23 cellular contexts compared by ENCODE assay signal in genomic region chr9:75454891-75455290, GRCh38.
"Had no signal": no experiment of that assay in that cellular context is flagged by ENCODE, and none has a peak within 500 bp of the region (broad histone marks: within the 10 kb centered on the region; RNA-seq: fewer than 3 reads in every experiment).

No MANE protein-coding gene starts in this region.

- H3K27ac ChIP-seq: colonic mucosa, prostate gland, thoracic aorta, transverse colon, upper lobe of right lung, uterus had no signal

- H3K27me3 ChIP-seq: colonic mucosa, esophagus squamous epithelium, right atrium auricular region, transverse colon, upper lobe of right lung had no signal

- FAIRE-seq: endothelial cell of umbilical vein had no signal

- H3K36me3 ChIP-seq: colonic mucosa, esophagus squamous epithelium, prostate gland, right atrium auricular region, thoracic aorta, transverse colon, upper lobe of right lung, uterus had no signal

- ATAC-seq: left lobe of liver; naive thymus-derived CD8-positive, alpha-beta T cell; stimulated activated memory B cell treated with anti-CD40 and anti-IgM and Interleukin-4, amounts not matched to agents 10 μg/mL and 1 μg/mL and 100 μg/mL, for 72 hours; stimulated activated naive CD8-positive, alpha-beta T cell treated with anti-CD3 and anti-CD28 coated beads, Interleukin-15, Interleukin-2, amounts not matched to agents 100 U/mL and 50 U/mL, for 24 hours had no signal

- DNase-seq: effector memory CD4-positive, alpha-beta T cell; esophagus squamous epithelium; foreskin melanocyte; immature natural killer cell; islet precursor cell; kidney glomerular epithelial cell; mesenchymal stem cell; naive thymus-derived CD8-positive, alpha-beta T cell; nephron progenitor cell; nucleus accumbens; stimulated activated CD4-positive, alpha-beta T cell treated with anti-CD3 and anti-CD28 coated beads, Interleukin-2, amount 100 ng/mL, for 24 hours; stimulated activated CD4-positive, alpha-beta T cell treated with anti-CD3 and anti-CD28 coated beads, Interleukin-4, amount 100 ng/mL, for 24 hours; stimulated activated naive CD8-positive, alpha-beta T cell treated with anti-CD3 and anti-CD28 coated beads, Interleukin-15, Interleukin-2, amounts not matched to agents 100 U/mL and 50 U/mL, for 24 hours; transverse colon; upper lobe of right lung had no signal

- H3K4me1 ChIP-seq: colonic mucosa, prostate gland, uterus had no signal

- H3K4me3 ChIP-seq: colonic mucosa, esophagus squamous epithelium, prostate gland, right atrium auricular region, thoracic aorta, transverse colon, upper lobe of right lung, uterus had no signal

- H3K9me3 ChIP-seq: colonic mucosa, esophagus squamous epithelium, prostate gland, right atrium auricular region, thoracic aorta, transverse colon, upper lobe of right lung, uterus had no signal
